In genomic region chr1:163071381-163072255, GRCh38 we compare ENCODE assay signal across 8 cellular contexts. TPM values are rescaled to one million over a fixed set of nuclear protein-coding genes. Genes with fewer than 3 reads are reported as not detected.
DNase-seq lines count a peak whose midpoint lies in the region; ATAC-seq and TF ChIP-seq lines count a peak whose summit lies in the region.

No MANE protein-coding gene starts in this region.

- DNase-seq in AG09309 (ENCODE audit: low read depth) (peak; percentile 55), NCI-H82 treated with DMSO at 0.1 percent for 48 hours (lab: John Stamatoyannopoulos, UW; ENCODE audit: unreplicated experiment) (peak; percentile 64), activated T-cell treated with anti-CD3 and anti-CD28 coated beads for 24 hours (ENCODE audit: low read depth) (peak; percentile 33), foreskin fibroblast (peak; percentile 87 to 95), progenitor cell of endocrine pancreas (ENCODE audit: low spot score, unreplicated experiment) (peak; percentile 45), NCI-H1930 (lab: John Stamatoyannopoulos, UW) (no peak)

- TF ChIP-seq CTCF in AG09309 (IDR thresholded peaks at IDR 0.05; ENCODE audit: control insufficient read depth, insufficient read depth, low read depth, low read length, missing control alignments) (peak; percentile 81), foreskin fibroblast (IDR thresholded peaks at IDR 0.05; ENCODE audit: low read depth, low read length) (peak; percentile 71), progenitor cell of endocrine pancreas (IDR thresholded peaks at IDR 0.05; ENCODE audit: unreplicated experiment) (peak; percentile 73)

- no peaks in the 10 kb centered on the region for H3K9me3 Mint-ChIP-seq in progenitor cell of endocrine pancreas (ENCODE audit: low read depth)

- no peaks in the 10 kb centered on the region for H3K36me3 Mint-ChIP-seq in progenitor cell of endocrine pancreas (ENCODE audit: insufficient read depth)

- peak; percentile 76 for ATAC-seq in GM18502 (IDR thresholded peaks at IDR 0.05; ENCODE audit: poor library complexity, unreplicated experiment)
- peak; percentile 81 for ATAC-seq in HG03354 (IDR thresholded peaks at IDR 0.05; ENCODE audit: poor library complexity, severe bottlenecking, unreplicated experiment)

- H3K4me3 ChIP-seq in AG09309 (ENCODE audit: control insufficient read depth, low read depth, low read length) (peak overlapping the region; percentile 32), foreskin fibroblast (ENCODE audit: low read depth in 1 of 2, low read length in 2 of 2) (peak overlapping the region; percentile 57 to 61)

- peaks cover 17% of the 10 kb centered on the region for H3K4me1 Mint-ChIP-seq in progenitor cell of endocrine pancreas (ENCODE audit: low read depth)

- H3K27ac Mint-ChIP-seq in progenitor cell of endocrine pancreas = no peak overlapping the region

- H3K4me3 Mint-ChIP-seq in progenitor cell of endocrine pancreas (ENCODE audit: low read depth) = no peak overlapping the region

- H3K27me3 Mint-ChIP-seq in progenitor cell of endocrine pancreas = peaks cover 6% of the 10 kb centered on the region

RNA-seq across cellular contexts. Expression of gene RGS4, which starts 2.5 kb away (rescaled TPM):
- 7.3 and 12.1 TPM in 2 replicates for total RNA-seq in progenitor cell of endocrine pancreas

Comparison
In these comparisons a context has a peak if more than half of its experiments do, and no peak if none do; other contexts are left out.
1. DNase-seq: peak in AG09309 (single experiment), NCI-H82 treated with DMSO at 0.1 percent for 48 hours (single experiment), activated T-cell treated with anti-CD3 and anti-CD28 coated beads for 24 hours (single experiment), foreskin fibroblast (2 of 2) and progenitor cell of endocrine pancreas (single experiment); none in NCI-H1930 (0 of 2).
2. Peak in every context shown above with its lines, with median percentiles within 50 percentile points of each other: CTCF ChIP-seq.